In genomic region chr15:95431518-95431917, GRCh38 we compare ENCODE assay signal across 28 cellular contexts.
"Had no signal": no experiment of that assay in that cellular context is flagged by ENCODE, and none has a peak within 500 bp of the region (broad histone marks: within the 10 kb centered on the region; RNA-seq: fewer than 3 reads in every experiment).

No MANE protein-coding gene starts in this region.

- H3K4me1 Mint-ChIP-seq: stimulated activated effector memory CD8-positive, alpha-beta T cell treated with anti-CD3 and anti-CD28 coated beads, Interleukin-12 subunit alpha, Interleukin-12 subunit beta, amount 100 ng/mL, for 72 hours had no signal

- H2AFZ ChIP-seq: hepatocyte had no signal

- FAIRE-seq: pancreas, urothelium cell line had no signal

- ATAC-seq: mucosa of descending colon; naive thymus-derived CD4-positive, alpha-beta T cell; natural killer cell treated with Interleukin-12 subunit alpha and Interleukin-12 subunit beta and Interleukin-15 and Interleukin-18, amount 100 ng/mL, for 72 hours; pancreas; right cardiac atrium; sciatic nerve; stimulated activated effector memory CD8-positive, alpha-beta T cell treated with anti-CD3 and anti-CD28 coated beads, Interleukin-12 subunit alpha, Interleukin-12 subunit beta, amount 100 ng/mL, for 72 hours; upper lobe of right lung had no signal

- H3K4me3 ChIP-seq: hepatocyte, left ventricle myocardium inferior, lung, mucosa of descending colon, pancreas, prostate gland, skin epidermis, suprapubic skin, transverse colon, upper lobe of right lung had no signal

- H3K79me2 ChIP-seq: hepatocyte had no signal

- H3K27me3 Mint-ChIP-seq: natural killer cell treated with Interleukin-12 subunit alpha and Interleukin-12 subunit beta and Interleukin-15 and Interleukin-18, amount 100 ng/mL, for 72 hours; stimulated activated naive CD8-positive, alpha-beta T cell treated with anti-CD3 and anti-CD28 coated beads, Interleukin-15, Interleukin-2, amounts not matched to agents 100 ng/mL and 50 ng/mL, for 24 hours had no signal

- H3K4me2 ChIP-seq: hepatocyte had no signal

- H3K36me3 Mint-ChIP-seq: stimulated activated effector memory CD8-positive, alpha-beta T cell treated with anti-CD3 and anti-CD28 coated beads, Interleukin-12 subunit alpha, Interleukin-12 subunit beta, amount 100 ng/mL, for 72 hours had no signal

- H3K27ac Mint-ChIP-seq: naive thymus-derived CD4-positive, alpha-beta T cell; natural killer cell treated with Interleukin-12 subunit alpha and Interleukin-12 subunit beta and Interleukin-15 and Interleukin-18, amount 100 ng/mL, for 72 hours; stimulated activated effector memory CD8-positive, alpha-beta T cell treated with anti-CD3 and anti-CD28 coated beads, Interleukin-12 subunit alpha, Interleukin-12 subunit beta, amount 100 ng/mL, for 72 hours; stimulated activated naive CD8-positive, alpha-beta T cell treated with anti-CD3 and anti-CD28 coated beads, Interleukin-15, Interleukin-2, amounts not matched to agents 100 ng/mL and 50 ng/mL, for 24 hours had no signal

- H3K4me3 Mint-ChIP-seq: naive thymus-derived CD4-positive, alpha-beta T cell; natural killer cell treated with Interleukin-12 subunit alpha and Interleukin-12 subunit beta and Interleukin-15 and Interleukin-18, amount 100 ng/mL, for 72 hours; neural crest cell; stimulated activated effector memory CD8-positive, alpha-beta T cell treated with anti-CD3 and anti-CD28 coated beads, Interleukin-12 subunit alpha, Interleukin-12 subunit beta, amount 100 ng/mL, for 72 hours; stimulated activated naive CD8-positive, alpha-beta T cell treated with anti-CD3 and anti-CD28 coated beads, Interleukin-15, Interleukin-2, amounts not matched to agents 100 ng/mL and 50 ng/mL, for 24 hours had no signal

- H3K27ac ChIP-seq: hepatocyte, pancreas, prostate gland, suprapubic skin, transverse colon, upper lobe of right lung had no signal

- H3K36me3 ChIP-seq: left ventricle myocardium inferior, pancreas, prostate gland, suprapubic skin, transverse colon, upper lobe of right lung had no signal

- H3K4me1 ChIP-seq: pancreas, prostate gland, suprapubic skin, transverse colon, upper lobe of right lung had no signal

- DNase-seq: islet precursor cell; left ventricle myocardium inferior; midbrain; mucosa of descending colon; naive thymus-derived CD4-positive, alpha-beta T cell; nucleus accumbens; pancreas; posterior cingulate gyrus; retina; right cardiac atrium; stimulated activated CD4-positive, alpha-beta T cell treated with anti-CD3 and anti-CD28 coated beads, Interleukin-12 subunit alpha, Interleukin-12 subunit beta, amount 100 ng/mL, for 4 hours; stimulated activated CD4-positive, alpha-beta T cell treated with anti-CD3 and anti-CD28 coated beads, Interleukin-15, amount 100 ng/mL, for 24 hours; stimulated activated CD4-positive, alpha-beta T cell treated with anti-CD3 and anti-CD28 coated beads, Interleukin-2, amount 100 ng/mL, for 24 hours; stimulated activated CD4-positive, alpha-beta T cell treated with anti-CD3 and anti-CD28 coated beads, Interleukin-4, amount 100 ng/mL, for 24 hours; stimulated activated naive CD4-positive, alpha-beta T cell; transverse colon; upper lobe of right lung had no signal

- H3K27me3 ChIP-seq: hepatocyte, suprapubic skin, transverse colon, upper lobe of right lung had no signal

- H3K9me3 ChIP-seq: pancreas, prostate gland, upper lobe of right lung had no signal
